8 cellular contexts compared by ENCODE assay signal in genomic region chr21:42465008-42465878, GRCh38. TPM values are rescaled to one million over a fixed set of nuclear protein-coding genes. Genes with fewer than 3 reads are reported as not detected.
A peak's percentile ranks its signal among the peaks of the same experiment; 100 is the strongest.
DNase-seq lines count a peak whose midpoint lies in the region; ATAC-seq and TF ChIP-seq lines count a peak whose summit lies in the region.

No MANE protein-coding gene starts in this region.

- ATAC-seq in GM18861 (IDR thresholded peaks at IDR 0.05; ENCODE audit: unreplicated experiment) (peak; percentile 30), GM21737 (IDR thresholded peaks at IDR 0.05; ENCODE audit: unreplicated experiment) (no peak)

- TF ChIP-seq POLR2A in NB4 (IDR thresholded peaks at IDR 0.05; ENCODE audit: extremely low read depth, insufficient read length): no peak

- H3K4me3 ChIP-seq in NB4 (ENCODE audit: low read depth, low read length) (peak overlapping the region; percentile 2), endodermal cell (ENCODE audit: low read length) (no peak overlapping the region)

- peaks cover 13% of the 10 kb centered on the region for H3K9me3 Mint-ChIP-seq in endodermal cell

- no peaks in the 10 kb centered on the region for H3K36me3 ChIP-seq in endodermal cell (ENCODE audit: control insufficient read depth, insufficient read depth, low read length)

- H3K27ac Mint-ChIP-seq in endodermal cell: no peak overlapping the region

- TF ChIP-seq CTCF in NB4 (IDR thresholded peaks at IDR 0.05; ENCODE audit: low read depth, low read length): no peak
- TF ChIP-seq CTCF in endodermal cell (conservative IDR thresholded peaks at IDR 0.05): no peak

- peaks cover 13% of the 10 kb centered on the region for H3K9me3 ChIP-seq in endodermal cell (ENCODE audit: control insufficient read depth, low read length)

- H3K4me1 ChIP-seq in endodermal cell (ENCODE audit: control insufficient read depth, insufficient read depth, low read length): peaks cover 11% of the 10 kb centered on the region

- no peaks in the 10 kb centered on the region for H3K27me3 ChIP-seq in endodermal cell (ENCODE audit: control insufficient read depth, insufficient read depth, low read length, poor library complexity, severe bottlenecking)

- no peaks in the 10 kb centered on the region for H3K27me3 Mint-ChIP-seq in endodermal cell (ENCODE audit: insufficient read depth)

- no peak overlapping the region for H3K9ac ChIP-seq in endodermal cell (ENCODE audit: extremely low read depth, low read length, poor library complexity, severe bottlenecking)

- 70 to 85% methylated on average over 4 to 9 of the region's 9 CpGs for WGBS in endodermal cell (ENCODE audit: insufficient coverage in 1 of 2, insufficient read length in 1 of 2), 2 experiments

- no peaks in the 10 kb centered on the region for H3K36me3 Mint-ChIP-seq in endodermal cell (ENCODE audit: low read depth)

- H3K4me3 Mint-ChIP-seq in endodermal cell: no peak overlapping the region

- no peak overlapping the region for H3K27ac ChIP-seq in endodermal cell (ENCODE audit: low read depth, low read length)

- H3K4me1 Mint-ChIP-seq in endodermal cell: peaks cover 73% of the 10 kb centered on the region

- DNase-seq in A172 (ENCODE audit: low spot score): peak; percentile 38
- DNase-seq in NB4 (ENCODE audit: low read depth): peak; percentile 94
- peak; percentile 34 for DNase-seq in endodermal cell
- no peak for DNase-seq in nucleus accumbens (lab: John Stamatoyannopoulos, UW)
- DNase-seq in COR-L47 (lab: John Stamatoyannopoulos, UW): no peak
- DNase-seq in dedifferentiated amniotic fluid mesenchymal stem cell (ENCODE audit: extremely low spot score): no peak

RNA-seq across cellular contexts. Expression of gene RSPH1, which starts 30.8 kb away (rescaled TPM):
- total RNA-seq in A172 (2014; rRNA removed; shearing (Covaris generic)): not detected in 2 replicates
- total RNA-seq in endodermal cell: 1 to 10 TPM; 1.8 to 2.2 TPM
- 0.57 TPM for polyA plus RNA-seq in endodermal cell (2013, experiment 1 of 2)
- polyA plus RNA-seq in endodermal cell (2013, experiment 2 of 2): 0.33 TPM

RNA-seq across cellular contexts. Expression of gene SLC37A1, which starts 48.4 kb away (rescaled TPM):
- total RNA-seq in A172 (2014; rRNA removed; shearing (Covaris generic)): 1.1 and 1.6 TPM in 2 replicates
- total RNA-seq in endodermal cell: 10 to 100 TPM; 22.7 to 47.0 TPM
- 7.6 TPM for polyA plus RNA-seq in endodermal cell (2013, experiment 1 of 2)
- polyA plus RNA-seq in endodermal cell (2013, experiment 2 of 2): 6.3 TPM

Comparison
In these comparisons a context has a peak if more than half of its experiments do, and no peak if none do; other contexts are left out.
1. DNase-seq: peak in A172 (single experiment), NB4 (single experiment) and endodermal cell (single experiment); none in nucleus accumbens (0 of 56), COR-L47 (single experiment) and dedifferentiated amniotic fluid mesenchymal stem cell (single experiment).